In the genomic region with DNA sequence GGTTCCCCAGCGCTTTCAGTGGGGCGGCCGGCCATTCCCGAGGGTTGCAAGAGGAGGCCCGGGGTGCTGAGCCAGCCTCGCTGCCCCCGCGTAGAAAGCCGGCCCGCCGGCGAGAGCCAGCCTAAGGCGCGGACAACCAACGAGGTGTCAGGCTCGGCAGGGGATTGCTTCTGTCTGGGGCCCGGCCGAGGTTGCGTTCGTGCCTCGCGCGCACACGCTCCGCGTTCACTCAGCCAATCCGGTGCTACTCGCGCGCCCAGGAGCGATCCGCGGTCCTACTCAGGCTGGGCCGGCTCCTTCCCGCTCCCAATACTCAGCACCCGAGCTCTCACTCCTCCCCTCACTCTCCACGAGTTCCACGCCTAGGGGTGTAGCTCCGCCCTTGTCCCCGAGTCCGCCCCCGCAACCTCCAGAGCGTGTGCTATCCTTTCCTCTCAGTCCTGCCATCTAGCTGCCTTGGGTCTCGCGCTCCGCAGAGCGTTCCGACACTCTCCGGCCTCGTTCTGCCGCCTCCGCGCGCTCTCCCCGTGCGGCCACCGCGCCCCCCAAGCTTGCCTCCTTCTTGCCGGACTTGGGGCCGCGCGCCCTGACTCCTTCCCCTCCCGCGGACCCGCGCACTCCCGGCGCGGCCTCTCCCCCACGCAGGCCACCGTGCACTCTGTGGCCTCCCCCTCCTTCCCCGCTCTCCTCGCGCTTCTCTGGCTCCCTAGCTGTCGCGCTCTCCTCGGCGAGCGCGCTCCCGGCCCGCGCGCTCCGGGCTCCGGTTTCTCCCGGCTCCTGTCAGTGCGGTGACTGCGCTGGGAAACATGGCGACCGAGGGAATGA, we compare ENCODE assay signal across 8 cellular contexts. TPM values are rescaled to one million over a fixed set of nuclear protein-coding genes. Genes with fewer than 3 reads are reported as not detected.
DNase-seq lines count a peak whose midpoint lies in the region; ATAC-seq and TF ChIP-seq lines count a peak whose summit lies in the region.

GPHN (plus strand) TSS at position 426 of the 825 bp plus-strand sequence.

- H3K27ac Mint-ChIP-seq in activated T-cell treated with anti-CD3 and anti-CD28 coated beads, Interleukin-2, amount 50 U/mL, for 72 hours = peak within 1 kb of the TSS; percentile 43

- TF ChIP-seq CTCF in Panc1 (IDR thresholded peaks at IDR 0.05) = no peak
- TF ChIP-seq CTCF in esophagus muscularis mucosa (IDR thresholded peaks at IDR 0.05) = peak; percentile 34 to 48 (median 47)

- in situ Hi-C loops in Panc1 (cut with HindIII; ENCODE audit: low pct_unique_long_range_greater_than_20kb, low sequenced_read_pairs) = no loop called here

- peak within 1 kb of the TSS; percentile 81 to 97 for H3K4me3 Mint-ChIP-seq in activated T-cell treated with anti-CD3 and anti-CD28 coated beads, Interleukin-2, amount 50 U/mL, for 72 hours

- H3K27me3 Mint-ChIP-seq in activated T-cell treated with anti-CD3 and anti-CD28 coated beads, Interleukin-2, amount 50 U/mL, for 72 hours (ENCODE audit: low read depth) = peaks cover 20% of the 10 kb centered on the region

- ATAC-seq in GM21515 (IDR thresholded peaks at IDR 0.05; ENCODE audit: unreplicated experiment) (peak; percentile 83), Panc1 (peak; percentile 98)
- peak; percentile 89 to 90 for ATAC-seq in activated T-cell treated with anti-CD3 and anti-CD28 coated beads, Interleukin-2, amount 50 U/mL, for 72 hours (replicated peaks in 1 of 2)

- POLR2A ChIA-PET in Panc1 (lab: Charles Lee) = interaction anchor here (0.6 to 0.7 kb wide), 2 partner anchors 10 to 1083 kb away, joined by 3 to 5 read pairs; no protein-coding TSS in a partner anchor

- H3K4me1 ChIP-seq in Panc1 (ENCODE audit: control insufficient read depth, insufficient read depth, low read length) = peaks cover 3% of the 10 kb centered on the region; the same call in 1 of the 2 replicates
- H3K4me1 ChIP-seq in esophagus muscularis mucosa = peaks cover 18 to 28% (median 21%) of the 10 kb centered on the region in 4 donors

- no peaks in the 10 kb centered on the region for H3K36me3 Mint-ChIP-seq in activated T-cell treated with anti-CD3 and anti-CD28 coated beads, Interleukin-2, amount 50 U/mL, for 72 hours (ENCODE audit: insufficient read depth in 2 of 2)

- under 1% methylated on average over 52 of the region's 91 CpGs for WGBS in esophagus muscularis mucosa

- H3K9me3 ChIP-seq in Panc1 (ENCODE audit: control insufficient read depth, insufficient read depth, low read depth, low read length) = no peaks in the 10 kb centered on the region
- H3K9me3 ChIP-seq in esophagus muscularis mucosa = no peaks in the 10 kb centered on the region

- H3K36me3 ChIP-seq in Panc1 (ENCODE audit: control insufficient read depth, insufficient read depth, low read length) = no peaks in the 10 kb centered on the region; the same call in 1 of the 2 replicates
- H3K36me3 ChIP-seq in esophagus muscularis mucosa = no peaks in the 10 kb centered on the region

- H3K9me3 Mint-ChIP-seq in activated T-cell treated with anti-CD3 and anti-CD28 coated beads, Interleukin-2, amount 50 U/mL, for 72 hours = no peaks in the 10 kb centered on the region

- TF ChIP-seq POLR2A in esophagus muscularis mucosa (IDR thresholded peaks at IDR 0.05; ENCODE audit: low read depth) = peak; percentile 42

- intact Hi-C loops in Panc1 (cut with micrococcal nuclease; ENCODE audit: unreplicated experiment) = no loop called here
- intact Hi-C loops in esophagus muscularis mucosa (cut with DNase I) = no loop called here

- H3K27me3 ChIP-seq in Panc1 (ENCODE audit: control insufficient read depth, insufficient read depth, low read length) (no peaks in the 10 kb centered on the region), esophagus muscularis mucosa (no peaks in the 10 kb centered on the region)

- TF ChIP-seq EP300 in esophagus muscularis mucosa (IDR thresholded peaks at IDR 0.05) = no peak

- H3K4me3 ChIP-seq in Panc1 (ENCODE audit: low read depth in 2 of 2, low read length in 2 of 2) = peak within 1 kb of the TSS; percentile 70 to 95
- peak within 1 kb of the TSS; percentile 76 to 91 (median 90) for H3K4me3 ChIP-seq in esophagus muscularis mucosa

- peak within 1 kb of the TSS; percentile 93 for H3K27ac ChIP-seq in Panc1 (ENCODE audit: low read length)
- H3K27ac ChIP-seq in esophagus muscularis mucosa (replicated peaks in 1 of 4) = peak within 1 kb of the TSS; percentile 90 to 95 (median 94)

- CTCF ChIA-PET in Panc1 (lab: Charles Lee) = interaction anchor here (0.5 to 0.6 kb wide), 3 partner anchors 10 to 154 kb away, joined by 3 to 7 read pairs (median 3); no protein-coding TSS in a partner anchor

- BruUV-seq in Panc1 (replicated peaks; lab: Mats Ljungman, UMichigan) = no TSS peak

- DNase-seq in DMS 273 (lab: John Stamatoyannopoulos, UW; ENCODE audit: unreplicated experiment) (peak; percentile 99), HuH-7 (ENCODE audit: low spot score) (peak; percentile 83), Panc1 (ENCODE audit: low read depth, low spot score) (peak; percentile 85), esophagus muscularis mucosa (ENCODE audit: extremely low spot score) (peak; percentile 97), myocyte (ENCODE audit: low read depth) (peak; percentile 98)
- DNase-seq in activated T-cell treated with anti-CD3 and anti-CD28 coated beads, Interleukin-2, amount 50 U/mL, for 72 hours = peak; percentile 89 to 90
- peak; percentile 78 to 88 for DNase-seq in stimulated activated CD8-positive, alpha-beta memory T cell treated with anti-CD3 and anti-CD28 coated beads, Interleukin-7, amount 100 ng/mL, for 48 hours (ENCODE audit: extremely low read depth in 1 of 2, low read depth in 1 of 2)

- H3K4me1 Mint-ChIP-seq in activated T-cell treated with anti-CD3 and anti-CD28 coated beads, Interleukin-2, amount 50 U/mL, for 72 hours (ENCODE audit: low read depth) = peaks cover 36% of the 10 kb centered on the region

RNA-seq across cellular contexts. Expression of gene GPHN, which starts in this region (rescaled TPM):
- 26.6 TPM for total RNA-seq in Panc1 (2021; ENCODE audit: unreplicated experiment)
- 14.7 TPM for polyA plus RNA-seq in Panc1 (2012; ENCODE audit: insufficient read length)
- total RNA-seq in activated T-cell treated with anti-CD3 and anti-CD28 coated beads, Interleukin-2, amount 50 U/mL, for 72 hours = 10 to 100 TPM; 18.1 to 21.2 TPM
- 10 to 100 TPM in 3 of 4 donors, 1 to 10 TPM in 1; 9.1 to 21.1 (median 15.9) TPM for total RNA-seq in esophagus muscularis mucosa
- total RNA-seq in myocyte = 6.0 and 7.3 TPM in 2 replicates
- 5.2 TPM for polyA plus RNA-seq in myocyte (2012)

Comparison
In these comparisons a context has a peak if more than half of its experiments do, and no peak if none do; other contexts are left out.
1. Peak in every context shown above with its lines: DNase-seq, ATAC-seq, H3K4me3 ChIP-seq and H3K27ac ChIP-seq.